In the genomic region with DNA sequence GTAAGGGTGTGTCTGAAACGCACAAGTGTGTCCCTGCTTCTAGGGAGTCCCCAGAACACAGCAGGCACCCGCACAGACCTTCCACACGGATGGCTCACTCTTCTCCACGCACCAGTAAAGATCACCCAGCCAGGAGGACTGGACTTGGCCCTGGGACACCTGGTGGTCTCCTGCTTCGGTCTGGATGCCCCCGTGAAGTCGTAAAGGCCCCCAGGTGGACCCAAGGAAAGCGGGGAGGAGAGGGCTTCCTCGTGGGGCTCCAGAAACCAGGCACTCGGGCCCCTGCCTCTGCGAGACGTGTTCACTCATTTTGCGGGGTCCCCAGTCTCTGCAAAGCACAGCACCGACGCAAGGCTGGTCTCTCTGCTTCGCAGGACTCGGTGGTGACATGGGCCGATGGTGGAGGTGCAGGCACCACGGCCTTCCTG, we compare ENCODE assay signal across 19 cellular contexts. TPM values are rescaled to one million over a fixed set of nuclear protein-coding genes. Genes with fewer than 3 reads are reported as not detected.
A peak's percentile ranks its signal among the peaks of the same experiment; 100 is the strongest.
DNase-seq lines count a peak whose midpoint lies in the region; ATAC-seq and TF ChIP-seq lines count a peak whose summit lies in the region.
"Had no signal": no experiment of that assay in that cellular context is flagged by ENCODE, and none has a peak within 500 bp of the region (broad histone marks: within the 10 kb centered on the region; RNA-seq: fewer than 3 reads in every experiment).

No MANE protein-coding gene starts in this region.

- no peaks in the 10 kb centered on the region for H3K27me3 ChIP-seq in WERI-Rb-1 (ENCODE audit: insufficient read depth, low read depth, severe bottlenecking)
- H3K27me3 ChIP-seq in left lung = peaks cover 0 to 31% of the 10 kb centered on the region in 2 donors
- no peaks in the 10 kb centered on the region for H3K27me3 ChIP-seq in smooth muscle cell (ENCODE audit: low read depth)
- no peaks in the 10 kb centered on the region for H3K27me3 ChIP-seq in gastroesophageal sphincter
- H3K27me3 ChIP-seq: heart right ventricle had no signal

- intact Hi-C loops in left lung (cut with DNase I) = no loop called here

- no peak overlapping the region for H3K9ac ChIP-seq in smooth muscle cell (ENCODE audit: low read depth)
- H3K9ac ChIP-seq: parathyroid adenoma had no signal

- peaks cover 6% of the 10 kb centered on the region for H3F3A ChIP-seq in smooth muscle cell (ENCODE audit: low read depth)

- TF ChIP-seq POLR2A in erythroblast (IDR thresholded peaks at IDR 0.05; ENCODE audit: low read length) (no peak), gastroesophageal sphincter (IDR thresholded peaks at IDR 0.05) (no peak)

- no peak overlapping the region for H3K4me3 ChIP-seq in WERI-Rb-1 (ENCODE audit: low read depth, low read length)
- no peak overlapping the region for H3K4me3 ChIP-seq in left lung
- H3K4me3 ChIP-seq in smooth muscle cell = no peak overlapping the region
- no peak overlapping the region for H3K4me3 ChIP-seq in gastroesophageal sphincter
- H3K4me3 ChIP-seq: heart right ventricle, skin epidermis had no signal

- H3K36me3 ChIP-seq in WERI-Rb-1 = no peaks in the 10 kb centered on the region
- no peaks in the 10 kb centered on the region for H3K36me3 ChIP-seq in left lung
- H3K36me3 ChIP-seq in smooth muscle cell (ENCODE audit: low read depth) = no peaks in the 10 kb centered on the region
- H3K36me3 ChIP-seq in gastroesophageal sphincter = no peaks in the 10 kb centered on the region
- H3K36me3 ChIP-seq: heart right ventricle had no signal

- no peak for TF ChIP-seq CTCF in WERI-Rb-1 (IDR thresholded peaks at IDR 0.05; ENCODE audit: low read depth, low read length)
- no peak for TF ChIP-seq CTCF in left lung (IDR thresholded peaks at IDR 0.05)
- TF ChIP-seq CTCF in smooth muscle cell (IDR thresholded peaks at IDR 0.05; ENCODE audit: borderline replicate concordance, insufficient read depth, poor library complexity, severe bottlenecking) = no peak
- TF ChIP-seq CTCF in gastroesophageal sphincter (IDR thresholded peaks at IDR 0.05) = no peak

- no peak overlapping the region for H3K4me2 ChIP-seq in smooth muscle cell

- H3K27ac ChIP-seq in WERI-Rb-1 = no peak overlapping the region
- no peak overlapping the region for H3K27ac ChIP-seq in left lung
- peak overlapping the region; percentile 90 for H3K27ac ChIP-seq in smooth muscle cell (ENCODE audit: low read depth)
- no peak overlapping the region for H3K27ac ChIP-seq in gastroesophageal sphincter
- H3K27ac ChIP-seq: 22Rv1, heart right ventricle, parathyroid adenoma had no signal

- ATAC-seq in left lung (no peak), gastroesophageal sphincter (no peak)
- ATAC-seq: stimulated activated naive CD8-positive, alpha-beta T cell treated with anti-CD3 and anti-CD28 coated beads, Interleukin-15, amount 100 ng/mL, for 72 hours had no signal

- no peaks in the 10 kb centered on the region for H3K4me1 ChIP-seq in left lung
- no peaks in the 10 kb centered on the region for H3K4me1 ChIP-seq in smooth muscle cell (ENCODE audit: low read depth)
- peaks cover 0 to 38% (median 14%) of the 10 kb centered on the region in 3 donors for H3K4me1 ChIP-seq in gastroesophageal sphincter
- H3K4me1 ChIP-seq: parathyroid adenoma had no signal

- H3K9me3 ChIP-seq in WERI-Rb-1 (ENCODE audit: severe bottlenecking) = no peaks in the 10 kb centered on the region
- H3K9me3 ChIP-seq in left lung = no peaks in the 10 kb centered on the region
- H3K9me3 ChIP-seq in smooth muscle cell (replicated peaks; ENCODE audit: low read depth) = no peaks in the 10 kb centered on the region
- H3K9me3 ChIP-seq in gastroesophageal sphincter = no peaks in the 10 kb centered on the region
- H3K9me3 ChIP-seq: heart right ventricle had no signal

- H4K20me1 ChIP-seq in smooth muscle cell (ENCODE audit: low read depth) = no peaks in the 10 kb centered on the region

- H2AFZ ChIP-seq in smooth muscle cell (ENCODE audit: low read depth) = no peak overlapping the region
- H2AFZ ChIP-seq: parathyroid adenoma had no signal

- TF ChIP-seq EP300 in gastroesophageal sphincter (IDR thresholded peaks at IDR 0.05) = no peak

- DNase-seq in activated CD4-positive, CD25-positive, alpha-beta regulatory T cell treated with anti-CD3 and anti-CD28 coated beads, Interleukin-2, amount 50 U/mL, for 72 hours = peak; percentile 12
- DNase-seq in activated CD4-positive, CD25-positive, alpha-beta regulatory T cell (lab: John Stamatoyannopoulos, UW) = no peak
- peak; percentile 7 for DNase-seq in WERI-Rb-1
- peak; percentile 24 to 56 for DNase-seq in left lung
- DNase-seq in smooth muscle cell (lab: John Stamatoyannopoulos, UW; ENCODE audit: unreplicated experiment) = no peak
- no peak for DNase-seq in erythroblast (lab: John Stamatoyannopoulos, UW)
- no peak for DNase-seq in mucosa of gallbladder (ENCODE audit: low spot score)
- DNase-seq: activated CD4-positive, alpha-beta T cell treated with anti-CD3 and anti-CD28 coated beads, Interleukin-2, amount 50 U/mL, for 1 hour; activated naive CD4-positive, alpha-beta T cell treated with anti-CD3 and anti-CD28 coated beads, Interleukin-2, amount 50 U/mL, for 16 hours; heart right ventricle; KG1; NCI-H1694 treated with DMSO at 0.1 percent for 48 hours; NCI-H69; stimulated activated CD4-positive, alpha-beta T cell treated with anti-CD3 and anti-CD28 coated beads, Interleukin-4, amount 100 ng/mL, for 1 hour had no signal

- 97% methylated on average over 19 of the region's 19 CpGs for WGBS in smooth muscle cell (ENCODE audit: low lambda C conversion rate)
- WGBS in gastroesophageal sphincter (ENCODE audit: low coverage in 1 of 2), 2 donors = 95 to 97% methylated on average over 4 to 6 of the region's 19 CpGs

- no peaks in the 10 kb centered on the region for H3K79me2 ChIP-seq in smooth muscle cell (ENCODE audit: low read depth)
- H3K79me2 ChIP-seq: parathyroid adenoma had no signal

RNA-seq across cellular contexts. Expression of a gene that starts 20.2 kb away (rescaled TPM):
- total RNA-seq in left lung = 100 to 1,000 TPM; 405 to 474 TPM
- total RNA-seq in smooth muscle cell = 1,570 and 1,698 TPM in 2 replicates
- 2,969 and 4,089 TPM in 2 replicates for polyA plus RNA-seq in smooth muscle cell
- total RNA-seq in gastroesophageal sphincter = 1,000 to 10,000 TPM in 3 of 4 donors, 100 to 1,000 TPM in 1; 720 to 1,286 (median 1,215) TPM
- total RNA-seq in mucosa of gallbladder = 1,004 TPM

Comparison
In these comparisons a context has a peak if more than half of its experiments do, and no peak if none do; other contexts are left out.
1. DNase-seq: peak in activated CD4-positive, CD25-positive, alpha-beta regulatory T cell treated with anti-CD3 and anti-CD28 coated beads, Interleukin-2, amount 50 U/mL, for 72 hours (single experiment), WERI-Rb-1 (single experiment) and left lung (2 of 2); none in activated CD4-positive, CD25-positive, alpha-beta regulatory T cell (0 of 4), smooth muscle cell (single experiment), erythroblast (0 of 2) and mucosa of gallbladder (single experiment).